ENCODE assay signal across 20 cellular contexts in genomic region chr9:2209400-2209799, GRCh38.
DNase-seq lines count a peak whose midpoint lies in the region; ATAC-seq and TF ChIP-seq lines count a peak whose summit lies in the region.
"Had no signal": no experiment of that assay in that cellular context is flagged by ENCODE, and none has a peak within 500 bp of the region (broad histone marks: within the 10 kb centered on the region; RNA-seq: fewer than 3 reads in every experiment).

No MANE protein-coding gene starts in this region.

- H3K4me2 ChIP-seq in OCI-LY7 (ENCODE audit: low read length), result no peak overlapping the region

- TF ChIP-seq CTCF in CD14-positive monocyte (IDR thresholded peaks at IDR 0.05) (no peak), OCI-LY7 (conservative IDR thresholded peaks at IDR 0.05; ENCODE audit: low read length) (no peak), breast epithelium (IDR thresholded peaks at IDR 0.05) (no peak)

- no peaks in the 10 kb centered on the region for H3K9me2 ChIP-seq in OCI-LY7 (ENCODE audit: insufficient read depth, low read length)

- CTCF ChIA-PET in OCI-LY7 (lab: Charles Lee; ENCODE audit: unreplicated experiment), result interaction anchor here (0.5 kb wide), 1 partner anchor 50 kb away, joined by 3 read pairs; no protein-coding TSS in a partner anchor

- peak; percentile 71 for ATAC-seq in GM21390 (IDR thresholded peaks at IDR 0.05; ENCODE audit: unreplicated experiment)
- ATAC-seq: activated CD8-positive, alpha-beta memory T cell treated with anti-CD3 and anti-CD28 coated beads, Interleukin-2, amount 10 ng/mL, durations not matched to agents 7 days and 5 days; mucosa of descending colon had no signal

- intact Hi-C loops in CD14-positive monocyte (cut with micrococcal nuclease), result no loop called here
- intact Hi-C loops in OCI-LY7 (cut with micrococcal nuclease; ENCODE audit: unreplicated experiment), result no loop called here
- intact Hi-C loops in breast epithelium (cut with DNase I; ENCODE audit: low total_unique reads), result no loop called here

- no peaks in the 10 kb centered on the region for H3K27me3 ChIP-seq in breast epithelium
- H3K27me3 ChIP-seq: SJSA1, testis had no signal

- no TSS peak for BruUV-seq in OCI-LY7 (replicated peaks; lab: Mats Ljungman, UMichigan)

- H3K36me3 Mint-ChIP-seq in CD14-positive monocyte, result no peaks in the 10 kb centered on the region
- H3K36me3 Mint-ChIP-seq: activated CD8-positive, alpha-beta memory T cell treated with anti-CD3 and anti-CD28 coated beads, Interleukin-2, amount 10 ng/mL, durations not matched to agents 7 days and 5 days had no signal

- DNase-seq in CD14-positive monocyte (ENCODE audit: low spot score) (no peak), OCI-LY7 (ENCODE audit: low spot score) (no peak), globus pallidus (ENCODE audit: low spot score) (peak; percentile 10), T1000 (lab: John Stamatoyannopoulos, UW) (no peak), foreskin melanocyte (no peak), breast epithelium (ENCODE audit: low spot score in 2 of 2) (no peak)
- DNase-seq in central memory CD4-positive, alpha-beta T cell, result no peak
- DNase-seq: activated B cell treated with CpG ODN at 0.5 μM for 24 hours; activated CD8-positive, alpha-beta memory T cell treated with anti-CD3 and anti-CD28 coated beads, Interleukin-2, amount 10 ng/mL, durations not matched to agents 7 days and 5 days; activated naive CD4-positive, alpha-beta T cell treated with Interleukin-2 at 50 U/mL for 16 hours; glutamatergic neuron; mucosa of descending colon; NCI-H1930; NCI-H774; stimulated activated CD4-positive, alpha-beta T cell treated with anti-CD3 and anti-CD28 coated beads, Interleukin-15, amount 100 ng/mL, for 24 hours; testis had no signal

- peaks cover 19% of the 10 kb centered on the region for H3K4me1 Mint-ChIP-seq in CD14-positive monocyte
- H3K4me1 Mint-ChIP-seq: activated CD8-positive, alpha-beta memory T cell treated with anti-CD3 and anti-CD28 coated beads, Interleukin-2, amount 10 ng/mL, durations not matched to agents 7 days and 5 days had no signal

- H3K9me3 ChIP-seq in OCI-LY7 (ENCODE audit: low read length), result no peaks in the 10 kb centered on the region
- no peaks in the 10 kb centered on the region for H3K9me3 ChIP-seq in breast epithelium
- H3K9me3 ChIP-seq: mucosa of descending colon, SJSA1, testis had no signal

- no peak overlapping the region for H3K27ac ChIP-seq in OCI-LY7 (ENCODE audit: low read depth, low read length, poor library complexity, severe bottlenecking)
- H3K27ac ChIP-seq in breast epithelium, result no peak overlapping the region
- H3K27ac ChIP-seq: parathyroid adenoma, SJSA1, testis had no signal

- H4K20me1 ChIP-seq in OCI-LY7 (ENCODE audit: insufficient read depth, low read length), result no peaks in the 10 kb centered on the region

- H3K36me3 ChIP-seq in OCI-LY7 (ENCODE audit: insufficient read depth, low read length), result no peaks in the 10 kb centered on the region
- no peaks in the 10 kb centered on the region for H3K36me3 ChIP-seq in breast epithelium
- H3K36me3 ChIP-seq: SJSA1 had no signal

- H3K9me3 Mint-ChIP-seq in CD14-positive monocyte, result peaks cover 0 to 1% (median 0%) of the 10 kb centered on the region in 7 donors
- H3K9me3 Mint-ChIP-seq: IgD-negative memory B cell had no signal

- H3K27me3 Mint-ChIP-seq in CD14-positive monocyte (ENCODE audit: low read depth in 3 of 3), result peaks cover 0 to 2% (median 0%) of the 10 kb centered on the region in 3 donors
- H3K27me3 Mint-ChIP-seq: activated B cell treated with CpG ODN at 0.5 μM for 24 hours, IgD-negative memory B cell had no signal

- H2AFZ ChIP-seq in OCI-LY7 (ENCODE audit: low read length), result 0 out of 2 replicates have a peak overlapping the region, but pooled peaks have one; percentile 24
- H2AFZ ChIP-seq: parathyroid adenoma had no signal

- peak overlapping the region; percentile 87 to 97 (median 93) for H3K27ac Mint-ChIP-seq in CD14-positive monocyte
- H3K27ac Mint-ChIP-seq: activated B cell treated with CpG ODN at 0.5 μM for 24 hours; activated CD8-positive, alpha-beta memory T cell treated with anti-CD3 and anti-CD28 coated beads, Interleukin-2, amount 10 ng/mL, durations not matched to agents 7 days and 5 days had no signal

- H3K4me1 ChIP-seq in OCI-LY7 (ENCODE audit: insufficient read depth, low read length, poor library complexity, severe bottlenecking) (no peaks in the 10 kb centered on the region), breast epithelium (no peaks in the 10 kb centered on the region)
- H3K4me1 ChIP-seq: parathyroid adenoma, SJSA1, testis had no signal

- no peak overlapping the region for H3K4me3 ChIP-seq in OCI-LY7 (ENCODE audit: low read depth, low read length, poor library complexity, severe bottlenecking)
- no peak overlapping the region for H3K4me3 ChIP-seq in breast epithelium
- H3K4me3 ChIP-seq: mucosa of descending colon, SJSA1, testis had no signal

- peak overlapping the region in 1 of 2 donors; percentile 74 for H3K4me3 Mint-ChIP-seq in CD14-positive monocyte
- H3K4me3 Mint-ChIP-seq: activated B cell treated with CpG ODN at 0.5 μM for 24 hours; activated CD8-positive, alpha-beta memory T cell treated with anti-CD3 and anti-CD28 coated beads, Interleukin-2, amount 10 ng/mL, durations not matched to agents 7 days and 5 days; IgD-negative memory B cell had no signal

- no peaks in the 10 kb centered on the region for H3K79me2 ChIP-seq in OCI-LY7 (ENCODE audit: insufficient read depth, low read depth, low read length)
- H3K79me2 ChIP-seq: parathyroid adenoma had no signal

- POLR2A ChIA-PET in OCI-LY7 (lab: Charles Lee), result interaction anchor here (0.7 kb wide), 1 partner anchor 226 kb away, joined by 3 read pairs; no protein-coding TSS in a partner anchor

- TF ChIP-seq POLR2A in breast epithelium (IDR thresholded peaks at IDR 0.05), result no peak
